ENCODE assay signal across 8 cellular contexts in genomic region chr5:140041492-140042421, GRCh38. TPM values are rescaled to one million over a fixed set of nuclear protein-coding genes. Genes with fewer than 3 reads are reported as not detected.
DNase-seq lines count a peak whose midpoint lies in the region; TF ChIP-seq lines count a peak whose summit lies in the region.

No MANE protein-coding gene starts in this region.

- H3K9me3 ChIP-seq in OCI-LY1 (ENCODE audit: low read length) (no peaks in the 10 kb centered on the region), spleen (no peaks in the 10 kb centered on the region)

- peak; percentile 12 for DNase-seq in stimulated activated CD4-positive, alpha-beta T cell treated with anti-CD3 and anti-CD28 coated beads, Interleukin-15, amount 100 ng/mL, for 24 hours
- no peak for DNase-seq in stimulated activated CD4-positive, alpha-beta T cell treated with anti-CD3 and anti-CD28 coated beads, Interleukin-4, amount 100 ng/mL, for 24 hours
- DNase-seq in kidney glomerular epithelial cell (lab: John Stamatoyannopoulos, UW) = peak; percentile 53
- DNase-seq in spleen = peak; percentile 82
- DNase-seq in NCI-H774 (lab: John Stamatoyannopoulos, UW) = no peak
- DNase-seq in UCSD-AML1 (lab: John Stamatoyannopoulos, UW; ENCODE audit: unreplicated experiment) = no peak

- H3K27me3 ChIP-seq in OCI-LY1 (ENCODE audit: insufficient read depth, low read length) (no peaks in the 10 kb centered on the region; the same call in none of the 2 replicates), spleen (replicated peaks in 1 of 7) (peaks cover 0 to 70% (median 29%) of the 10 kb centered on the region in 7 donors)

- H3K79me2 ChIP-seq in OCI-LY1 (ENCODE audit: insufficient read depth, low read length) = no peaks in the 10 kb centered on the region

- no peak for TF ChIP-seq CTCF in OCI-LY1 (IDR thresholded peaks at IDR 0.05; ENCODE audit: low read length)
- no peak for TF ChIP-seq CTCF in spleen (IDR thresholded peaks at IDR 0.05 in 8 of 11, conservative IDR thresholded peaks at IDR 0.05 in 3 of 11)

- no peaks in the 10 kb centered on the region for H4K20me1 ChIP-seq in OCI-LY1 (ENCODE audit: insufficient read depth, low read length)

- peak overlapping the region; percentile 55 for H3K4me3 ChIP-seq in OCI-LY1 (ENCODE audit: low read depth, low read length, poor library complexity, severe bottlenecking)
- peak overlapping the region; percentile 43 to 76 (median 62) for H3K4me3 ChIP-seq in spleen

- no peaks in the 10 kb centered on the region for H3F3A ChIP-seq in OCI-LY1 (ENCODE audit: insufficient read depth, low read length)

- intact Hi-C loops in spleen (cut with DNase I; ENCODE audit: low total_unique reads) = no loop called here

- no peak overlapping the region for H3K27ac ChIP-seq in OCI-LY1 (ENCODE audit: low read depth, low read length, poor library complexity, severe bottlenecking)
- H3K27ac ChIP-seq in cingulate gyrus (ENCODE audit: low read depth, low read length) = peak overlapping the region; percentile 54
- H3K27ac ChIP-seq in spleen = peak overlapping the region; percentile 48 to 81 (median 72)

- TF ChIP-seq POLR2A in spleen (IDR thresholded peaks at IDR 0.05) = no peak

- H3K9ac ChIP-seq in OCI-LY1 (ENCODE audit: low read length) = no peak overlapping the region

- H2AFZ ChIP-seq in OCI-LY1 (ENCODE audit: low read length) = no peak overlapping the region

- H3K4me2 ChIP-seq in OCI-LY1 (ENCODE audit: low read length) = peak overlapping the region; percentile 65; the same call in 1 of the 2 replicates

- H3K4me1 ChIP-seq in OCI-LY1 (ENCODE audit: insufficient read depth, low read length, severe bottlenecking) = peaks cover 6% of the 10 kb centered on the region
- peaks cover 20 to 72% (median 54%) of the 10 kb centered on the region in 6 donors for H3K4me1 ChIP-seq in spleen

- H3K9me2 ChIP-seq in OCI-LY1 (ENCODE audit: low read depth, low read length) = no peaks in the 10 kb centered on the region

- H3K36me3 ChIP-seq in OCI-LY1 (ENCODE audit: insufficient read depth, low read length) (no peaks in the 10 kb centered on the region), spleen (no peaks in the 10 kb centered on the region)

- 8 to 19% (median 11%) methylated on average over 26 to 34 of the region's 35 CpGs for WGBS in spleen, 5 donors

RNA-seq across cellular contexts. Expression of gene NRG2, which starts 1.3 kb away (rescaled TPM):
- 1 to 10 TPM; 3.5 to 7.7 (median 6.7) TPM for total RNA-seq in spleen
- 1 to 10 TPM in 1 of 3 donors, under 1 TPM in 2; 0.83 to 2.1 (median 0.96) TPM for polyA plus RNA-seq in spleen

Comparison
In these comparisons a context has a peak if more than half of its experiments do, and no peak if none do; other contexts are left out.
1. DNase-seq: peak in stimulated activated CD4-positive, alpha-beta T cell treated with anti-CD3 and anti-CD28 coated beads, Interleukin-15, amount 100 ng/mL, for 24 hours (single experiment), kidney glomerular epithelial cell (single experiment) and spleen (single experiment); none in stimulated activated CD4-positive, alpha-beta T cell treated with anti-CD3 and anti-CD28 coated beads, Interleukin-4, amount 100 ng/mL, for 24 hours (single experiment), NCI-H774 (single experiment) and UCSD-AML1 (single experiment).